1 cellular context compared by ENCODE assay signal in the genomic region with DNA sequence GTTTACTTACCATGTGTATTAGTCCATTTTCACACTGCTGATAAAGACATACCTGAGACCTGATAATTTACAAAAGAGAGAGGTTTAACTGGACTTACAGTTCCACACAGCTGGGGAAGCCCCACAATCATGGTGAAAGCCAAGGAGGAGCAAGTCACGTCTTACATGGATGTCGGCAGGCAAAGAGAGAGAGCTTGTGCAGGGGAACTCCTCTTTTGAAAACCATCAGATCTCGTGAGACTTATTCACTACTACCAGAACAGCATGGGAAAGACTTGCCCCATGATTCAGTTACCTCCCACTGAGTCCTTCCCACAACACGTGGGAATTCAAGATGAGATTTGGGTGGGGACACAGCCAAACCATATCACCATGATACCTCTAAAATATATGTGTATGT.
TF ChIP-seq lines count a peak whose summit lies in the region.

No MANE protein-coding gene starts in this region.

TF ChIP-seq in K562, 482 proteins besides CTCF, POLR2A, EP300 and RAD21 (continued from another document):
- TF ChIP-seq, protein P1, sequence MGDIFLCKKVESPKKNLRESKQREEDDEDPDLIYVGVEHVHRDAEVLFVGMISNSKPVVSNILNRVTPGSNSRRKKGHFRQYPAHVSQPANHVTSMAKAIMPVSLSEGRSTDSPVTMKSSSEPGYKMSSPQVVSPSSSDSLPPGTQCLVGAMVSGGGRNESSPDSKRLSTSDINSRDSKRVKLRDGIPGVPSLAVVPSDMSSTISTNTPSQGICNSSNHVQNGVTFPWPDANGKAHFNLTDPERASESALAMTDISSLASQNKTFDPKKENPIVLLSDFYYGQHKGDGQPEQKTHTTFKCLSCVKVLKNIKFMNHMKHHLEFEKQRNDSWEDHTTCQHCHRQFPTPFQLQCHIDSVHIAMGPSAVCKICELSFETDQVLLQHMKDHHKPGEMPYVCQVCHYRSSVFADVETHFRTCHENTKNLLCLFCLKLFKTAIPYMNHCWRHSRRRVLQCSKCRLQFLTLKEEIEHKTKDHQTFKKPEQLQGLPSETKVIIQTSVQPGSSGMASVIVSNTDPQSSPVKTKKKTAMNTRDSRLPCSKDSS (IDR thresholded peaks at IDR 0.05; ENCODE audit: low read depth, partially characterized antibody): peak; percentile 44
- TF ChIP-seq MCM3 (IDR thresholded peaks at IDR 0.05) (no peak), NFE2 (IDR thresholded peaks at IDR 0.05; ENCODE audit: low read depth) (no peak), TRIM24 (IDR thresholded peaks at IDR 0.05) (0 out of 4 replicates have a peak, but pooled peaks of 1 of the 2 experiments have one; percentile 37), CBX3 (IDR thresholded peaks at IDR 0.05; ENCODE audit: borderline replicate concordance in 1 of 2, low read length in 2 of 2) (peak in 1 of 2 experiments; percentile 85; a peak in 1 of 3 replicates), STAG1 (CRISPR knock-in tag; IDR thresholded peaks at IDR 0.05; ENCODE audit: borderline replicate concordance) (no peak), SNIP1 (IDR thresholded peaks at IDR 0.05; ENCODE audit: low read depth) (no peak), CBX5 (IDR thresholded peaks at IDR 0.05; ENCODE audit: borderline replicate concordance, low read depth) (0 out of 2 replicates have a peak, but pooled peaks have one; percentile 61), POU5F1 (IDR thresholded peaks at IDR 0.05; ENCODE audit: borderline replicate concordance, low read depth, low read length, partially characterized antibody) (no peak), SIX5 (IDR thresholded peaks at IDR 0.05; ENCODE audit: borderline replicate concordance in 1 of 2, insufficient read depth in 1 of 2, low read depth in 1 of 2, low read length in 2 of 2) (no peak), TRIM28 (IDR thresholded peaks at IDR 0.05) (peak; percentile 79; the same call in 1 of the 2 replicates)
- TF ChIP-seq, protein P2, sequence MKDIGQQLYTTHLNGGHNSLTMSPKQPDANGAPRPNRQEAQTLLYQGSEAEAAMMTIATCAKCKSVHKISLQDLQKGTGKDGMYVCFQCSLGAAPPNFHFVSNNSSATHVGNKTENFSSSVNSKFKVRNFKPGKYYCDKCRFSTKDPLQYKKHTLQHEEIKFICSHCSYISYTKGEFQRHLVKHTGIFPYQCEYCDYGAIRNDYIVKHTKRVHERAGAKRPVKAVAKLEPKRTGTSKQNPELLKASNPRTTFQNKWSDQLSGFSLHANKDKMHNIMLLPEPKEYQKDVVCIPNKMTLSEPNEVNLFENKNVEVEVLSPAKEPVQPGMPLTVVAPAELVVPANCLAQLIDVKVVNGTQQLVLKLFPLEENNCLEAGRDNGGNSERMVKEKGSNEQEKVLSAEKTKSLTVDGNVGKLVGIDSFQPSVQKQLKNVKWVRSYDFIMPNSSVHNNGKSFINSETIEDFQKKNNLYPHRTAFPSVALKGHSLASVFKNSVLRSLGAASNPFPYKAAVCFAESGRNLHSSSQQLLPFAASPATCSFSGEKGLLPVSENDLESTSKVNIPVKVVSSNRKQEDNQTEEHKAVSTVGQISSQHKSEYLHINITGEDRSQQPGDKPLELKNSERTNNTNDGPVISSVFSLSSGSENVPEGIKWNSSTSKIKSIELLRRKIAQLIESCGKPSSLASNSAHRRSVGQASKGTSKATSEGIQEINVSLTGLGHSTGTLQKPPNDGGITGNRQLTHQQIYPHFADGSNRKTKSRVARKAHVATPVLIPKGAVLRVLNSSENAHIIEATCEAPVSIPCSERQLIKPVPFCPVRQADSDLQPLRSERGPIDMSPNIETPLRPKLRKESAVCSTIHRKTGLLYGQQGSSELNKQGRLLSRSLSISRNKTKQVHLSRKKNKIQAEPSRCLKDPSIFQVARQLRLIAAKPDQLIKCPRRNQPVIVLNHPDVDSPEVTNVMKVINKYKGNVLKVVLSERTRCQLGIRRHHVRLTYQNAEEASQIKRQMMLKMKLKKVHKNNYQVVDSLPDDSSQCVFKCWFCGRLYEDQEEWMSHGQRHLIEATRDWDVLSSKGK (CRISPR knock-in tag; IDR thresholded peaks at IDR 0.05): no peak
- TF ChIP-seq, protein P3, sequence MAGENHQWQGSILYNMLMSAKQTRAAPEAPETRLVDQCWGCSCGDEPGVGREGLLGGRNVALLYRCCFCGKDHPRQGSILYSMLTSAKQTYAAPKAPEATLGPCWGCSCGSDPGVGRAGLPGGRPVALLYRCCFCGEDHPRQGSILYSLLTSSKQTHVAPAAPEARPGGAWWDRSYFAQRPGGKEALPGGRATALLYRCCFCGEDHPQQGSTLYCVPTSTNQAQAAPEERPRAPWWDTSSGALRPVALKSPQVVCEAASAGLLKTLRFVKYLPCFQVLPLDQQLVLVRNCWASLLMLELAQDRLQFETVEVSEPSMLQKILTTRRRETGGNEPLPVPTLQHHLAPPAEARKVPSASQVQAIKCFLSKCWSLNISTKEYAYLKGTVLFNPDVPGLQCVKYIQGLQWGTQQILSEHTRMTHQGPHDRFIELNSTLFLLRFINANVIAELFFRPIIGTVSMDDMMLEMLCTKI (IDR thresholded peaks at IDR 0.05; ENCODE audit: partially characterized antibody): no peak
